In the genomic region with DNA sequence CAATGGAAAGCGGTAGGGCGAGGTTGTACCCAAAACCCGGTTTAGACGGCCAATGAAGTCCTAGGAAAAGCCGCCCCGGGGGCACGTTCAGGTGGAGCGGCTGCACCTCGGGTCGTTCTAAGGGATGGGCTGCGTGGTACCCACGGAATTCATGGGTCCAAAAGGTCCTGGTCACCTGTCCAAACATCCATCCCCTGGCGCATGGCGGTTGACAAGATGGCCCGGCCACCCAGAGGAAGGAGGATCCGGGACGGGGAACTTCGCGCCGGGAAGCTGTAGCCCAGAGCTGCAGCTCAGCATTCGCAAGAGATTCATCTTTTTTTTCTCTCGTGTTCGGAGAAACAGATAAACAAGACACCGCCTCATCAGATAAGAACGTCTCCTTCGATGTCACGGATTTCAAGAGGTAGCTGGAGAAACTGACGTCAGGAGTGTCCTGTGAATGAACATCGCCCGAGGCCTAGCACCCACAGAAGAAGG, we compare ENCODE assay signal across 30 cellular contexts. TPM values are rescaled to one million over a fixed set of nuclear protein-coding genes. Genes with fewer than 3 reads are reported as not detected.
DNase-seq lines count a peak whose midpoint lies in the region; ATAC-seq, FAIRE-seq and TF ChIP-seq lines count a peak whose summit lies in the region.
"Had no signal": no experiment of that assay in that cellular context is flagged by ENCODE, and none has a peak within 500 bp of the region (broad histone marks: within the 10 kb centered on the region; RNA-seq: fewer than 3 reads in every experiment).

No MANE protein-coding gene starts in this region.

- CTCF ChIA-PET in WTC11 (lab: Charles Lee) = interaction anchor here (1.0 to 1.2 kb wide), 2 partner anchors 19 to 27 kb away, joined by 3 read pairs; no protein-coding TSS in a partner anchor

- no peaks in the 10 kb centered on the region for H3K9me3 ChIP-seq in osteoblast (ENCODE audit: low read depth, low read length)
- H3K9me3 ChIP-seq: adrenal gland, SJCRH30, tibial artery had no signal

- DNase-seq in WTC11 (ENCODE audit: low spot score) (no peak), fibroblast of mammary gland (ENCODE audit: low read depth) (no peak), osteoblast (ENCODE audit: insufficient read length, low spot score, missing footprints) (peak; percentile 44), SHP77 treated with DMSO at 0.1 percent for 48 hours (lab: John Stamatoyannopoulos, UW) (no peak), HT-29 (ENCODE audit: low spot score) (no peak), GM12892 (ENCODE audit: insufficient read length) (no peak)
- DNase-seq: activated CD8-positive, alpha-beta memory T cell treated with anti-CD3 and anti-CD28 coated beads for 24 hours; activated T-cell treated with anti-CD3 and anti-CD28 coated beads, Interleukin-2, amount 50 U/mL, for 1 hour; adrenal gland; effector memory CD4-positive, alpha-beta T cell; kidney glomerular epithelial cell; NCI-H1436 treated with DMSO at 0.1 percent for 48 hours; NCI-H2171; NCI-H524; NK-92 treated with Interleukin-12 subunit alpha and Interleukin-12 subunit beta, amount 100 ng/mL, for 24 hours; occipital lobe; SJCRH30; spleen; stimulated activated CD4-positive, alpha-beta T cell treated with anti-CD3 and anti-CD28 coated beads, Interleukin-4, amount 100 ng/mL, for 4 hours; stimulated activated naive CD4-positive, alpha-beta T cell treated with Interleukin-2 at 50 U/mL for 16 hours; T-helper 1 cell; tibial artery had no signal

- no peak for FAIRE-seq in GM12892 (lab: Jason Lieb, UNC)
- FAIRE-seq: colon, HTR-8/SVneo had no signal

- no peaks in the 10 kb centered on the region for H4K20me1 ChIP-seq in osteoblast (ENCODE audit: insufficient read depth, low read length)

- no peak for TF ChIP-seq POLR2A in GM12892 (IDR thresholded peaks at IDR 0.05; ENCODE audit: low read depth, low read length)

- no peak for ATAC-seq in WTC11
- ATAC-seq in HG03520 (IDR thresholded peaks at IDR 0.05; ENCODE audit: unreplicated experiment) = no peak
- ATAC-seq: Panc1 had no signal

- no peak overlapping the region for H2AFZ ChIP-seq in osteoblast (ENCODE audit: low read length)

- no peaks in the 10 kb centered on the region for H3K79me2 ChIP-seq in osteoblast (ENCODE audit: insufficient read depth, low read length)

- H3K27ac ChIP-seq in osteoblast (ENCODE audit: low read depth, low read length) = no peak overlapping the region
- H3K27ac ChIP-seq: adrenal gland, C4-2B, SJCRH30, spleen, tibial artery had no signal

- H3K4me3 Mint-ChIP-seq in WTC11 = peak overlapping the region; percentile 92

- no peak overlapping the region for H3K4me2 ChIP-seq in osteoblast (ENCODE audit: insufficient read depth, low read length)

- peak overlapping the region; percentile 20; the same call in 1 of the 2 replicates for H3K4me3 ChIP-seq in GM08714 (ENCODE audit: low read length)
- H3K4me3 ChIP-seq in fibroblast of mammary gland (ENCODE audit: control insufficient read depth, low read depth, low read length) = peak overlapping the region; percentile 17
- H3K4me3 ChIP-seq in osteoblast (ENCODE audit: insufficient read depth, low read length) = no peak overlapping the region
- H3K4me3 ChIP-seq: adrenal gland, SJCRH30 had no signal

- no peaks in the 10 kb centered on the region for H3K9me3 Mint-ChIP-seq in WTC11

- POLR2A ChIA-PET in WTC11 (lab: Charles Lee) = no interaction called here

- no peaks in the 10 kb centered on the region for H3K36me3 ChIP-seq in osteoblast (ENCODE audit: insufficient read depth, low read length)
- H3K36me3 ChIP-seq: adrenal gland, spleen, tibial artery had no signal

- TF ChIP-seq CTCF in WTC11 (IDR thresholded peaks at IDR 0.05) (no peak), fibroblast of mammary gland (conservative IDR thresholded peaks at IDR 0.05; ENCODE audit: control insufficient read depth, insufficient read depth, low read depth, low read length) (no peak), osteoblast (IDR thresholded peaks at IDR 0.05; ENCODE audit: extremely low read depth, low read depth, low read length) (no peak)

- H3K27ac Mint-ChIP-seq in WTC11 = no peak overlapping the region

- peaks cover 94% of the 10 kb centered on the region for H3K27me3 Mint-ChIP-seq in WTC11 (ENCODE audit: low read depth)

- peaks cover 2% of the 10 kb centered on the region for H3K36me3 Mint-ChIP-seq in WTC11

- peaks cover 64% of the 10 kb centered on the region for H3K4me1 Mint-ChIP-seq in WTC11

- peaks cover 93% of the 10 kb centered on the region for H3K27me3 ChIP-seq in osteoblast (ENCODE audit: insufficient read depth, low read length)
- H3K27me3 ChIP-seq: SJCRH30 had no signal

- H3K4me1 ChIP-seq in osteoblast (ENCODE audit: insufficient read depth, low read length) = no peaks in the 10 kb centered on the region
- H3K4me1 ChIP-seq: adrenal gland, SJCRH30 had no signal

TF ChIP-seq in WTC11, 78 proteins besides CTCF, POLR2A, EP300 and RAD21:
- TF ChIP-seq, protein P1, sequence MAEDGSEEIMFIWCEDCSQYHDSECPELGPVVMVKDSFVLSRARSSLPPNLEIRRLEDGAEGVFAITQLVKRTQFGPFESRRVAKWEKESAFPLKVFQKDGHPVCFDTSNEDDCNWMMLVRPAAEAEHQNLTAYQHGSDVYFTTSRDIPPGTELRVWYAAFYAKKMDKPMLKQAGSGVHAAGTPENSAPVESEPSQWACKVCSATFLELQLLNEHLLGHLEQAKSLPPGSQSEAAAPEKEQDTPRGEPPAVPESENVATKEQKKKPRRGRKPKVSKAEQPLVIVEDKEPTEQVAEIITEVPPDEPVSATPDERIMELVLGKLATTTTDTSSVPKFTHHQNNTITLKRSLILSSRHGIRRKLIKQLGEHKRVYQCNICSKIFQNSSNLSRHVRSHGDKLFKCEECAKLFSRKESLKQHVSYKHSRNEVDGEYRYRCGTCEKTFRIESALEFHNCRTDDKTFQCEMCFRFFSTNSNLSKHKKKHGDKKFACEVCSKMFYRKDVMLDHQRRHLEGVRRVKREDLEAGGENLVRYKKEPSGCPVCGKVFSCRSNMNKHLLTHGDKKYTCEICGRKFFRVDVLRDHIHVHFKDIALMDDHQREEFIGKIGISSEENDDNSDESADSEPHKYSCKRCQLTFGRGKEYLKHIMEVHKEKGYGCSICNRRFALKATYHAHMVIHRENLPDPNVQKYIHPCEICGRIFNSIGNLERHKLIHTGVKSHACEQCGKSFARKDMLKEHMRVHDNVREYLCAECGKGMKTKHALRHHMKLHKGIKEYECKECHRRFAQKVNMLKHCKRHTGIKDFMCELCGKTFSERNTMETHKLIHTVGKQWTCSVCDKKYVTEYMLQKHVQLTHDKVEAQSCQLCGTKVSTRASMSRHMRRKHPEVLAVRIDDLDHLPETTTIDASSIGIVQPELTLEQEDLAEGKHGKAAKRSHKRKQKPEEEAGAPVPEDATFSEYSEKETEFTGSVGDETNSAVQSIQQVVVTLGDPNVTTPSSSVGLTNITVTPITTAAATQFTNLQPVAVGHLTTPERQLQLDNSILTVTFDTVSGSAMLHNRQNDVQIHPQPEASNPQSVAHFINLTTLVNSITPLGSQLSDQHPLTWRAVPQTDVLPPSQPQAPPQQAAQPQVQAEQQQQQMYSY (CRISPR knock-in tag; IDR thresholded peaks at IDR 0.05) = peak; percentile 79
- TF ChIP-seq, protein P2, sequence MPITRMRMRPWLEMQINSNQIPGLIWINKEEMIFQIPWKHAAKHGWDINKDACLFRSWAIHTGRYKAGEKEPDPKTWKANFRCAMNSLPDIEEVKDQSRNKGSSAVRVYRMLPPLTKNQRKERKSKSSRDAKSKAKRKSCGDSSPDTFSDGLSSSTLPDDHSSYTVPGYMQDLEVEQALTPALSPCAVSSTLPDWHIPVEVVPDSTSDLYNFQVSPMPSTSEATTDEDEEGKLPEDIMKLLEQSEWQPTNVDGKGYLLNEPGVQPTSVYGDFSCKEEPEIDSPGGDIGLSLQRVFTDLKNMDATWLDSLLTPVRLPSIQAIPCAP (CRISPR knock-in tag; IDR thresholded peaks at IDR 0.05) = no peak

RNA-seq across cellular contexts. Expression of a gene that starts 10.9 kb away (rescaled TPM):
- total RNA-seq in WTC11 (2021) = 11.3 to 24.9 TPM (median 12.2 TPM) in 3 replicates
- total RNA-seq in osteoblast = 0.36 and 0.59 TPM in 2 replicates
- total RNA-seq in HT-29 (2014; rRNA removed; shearing (Covaris generic)) = 8.6 and 10.3 TPM in 2 replicates
- not detected for polyA plus RNA-seq in GM12892 (2012; ENCODE audit: missing spikeins)
- total RNA-seq: adrenal gland, glomerular endothelial cell, lung microvascular endothelial cell, occipital lobe, spleen had no signal
- polyA plus RNA-seq: adrenal gland had no signal
